Comparison of ENCODE assay signal across 14 cellular contexts in the genomic region with DNA sequence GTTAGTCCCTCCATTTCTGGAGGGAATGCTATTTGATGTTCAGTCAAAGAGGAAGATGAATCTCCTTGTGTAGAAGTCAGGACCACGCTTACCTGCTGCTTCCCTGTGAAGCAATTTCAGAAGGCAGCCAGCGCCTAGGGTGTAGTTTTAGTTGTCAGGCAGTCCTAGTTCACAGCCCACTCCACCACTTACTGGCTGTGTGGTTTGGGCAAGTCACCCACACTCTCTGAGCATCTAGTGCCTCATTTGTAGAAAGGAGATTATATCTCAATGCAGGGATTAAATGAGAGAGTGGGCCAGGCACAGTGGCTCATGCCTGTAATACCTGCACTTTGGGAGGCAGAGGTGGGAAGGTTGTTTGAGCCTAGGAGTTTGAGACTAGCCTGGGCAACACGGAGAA. TPM values are rescaled to one million over a fixed set of nuclear protein-coding genes. Genes with fewer than 3 reads are reported as not detected.
DNase-seq lines count a peak whose midpoint lies in the region; ATAC-seq, FAIRE-seq and TF ChIP-seq lines count a peak whose summit lies in the region.
"Not testable (repeated sequence)": the region's sequence is repeated elsewhere in the genome, so short reads cannot be mapped to it uniquely, and the experiment has no call there.
"Had no signal": no experiment of that assay in that cellular context is flagged by ENCODE, and none has a peak within 500 bp of the region (broad histone marks: within the 10 kb centered on the region; RNA-seq: fewer than 3 reads in every experiment).

No MANE protein-coding gene starts in this region.

- not testable (repeated sequence) for H3K4me3 ChIP-seq in BLaER1 treated with 17β-estradiol and CSF1 and Interleukin-3, amounts not matched to agents 10 nM and 100 nM; HEK293 (ENCODE audit: low read depth, low read length); IMR-90 (ENCODE audit: insufficient read depth, low read depth, low read length); GM12878

- H2BK20ac ChIP-seq in IMR-90 (ENCODE audit: low read depth, low read length), result not testable (repeated sequence)

- not testable (repeated sequence) for H3K9me3 Mint-ChIP-seq in activated T-cell treated with anti-CD3 and anti-CD28 coated beads, Interleukin-2, amount 50 U/mL, for 72 hours

- peak; percentile 31 for FAIRE-seq in GM18507 (lab: Jason Lieb, UNC)
- FAIRE-seq in GM12878 (lab: Jason Lieb, UNC), result peak; percentile 83

- peak overlapping the region; percentile 10 for H2BK5ac ChIP-seq in IMR-90 (ENCODE audit: low read depth, low read length, poor library complexity, severe bottlenecking)

- SMC1A ChIA-PET in GM12878 (lab: Charles Lee; ENCODE audit: uncharacterized antibody, unreplicated experiment), result interaction anchor here (1.2 kb wide), 1 partner anchor 30 kb away, joined by 5 read pairs; no protein-coding TSS in a partner anchor

- not testable (repeated sequence) for TF ChIP-seq EP300 in GM12878 (IDR thresholded peaks at IDR 0.05; ENCODE audit: borderline replicate concordance in 1 of 2, control insufficient read depth in 1 of 2, low read depth in 2 of 2, low read length in 2 of 2)

- peaks cover 75% of the 10 kb centered on the region for H3K27me3 Mint-ChIP-seq in activated T-cell treated with anti-CD3 and anti-CD28 coated beads, Interleukin-2, amount 50 U/mL, for 72 hours (ENCODE audit: low read depth)

- not testable (repeated sequence) for H3K14ac ChIP-seq in IMR-90 (replicated peaks; ENCODE audit: low read depth, low read length)

- not testable (repeated sequence) for H2AK5ac ChIP-seq in IMR-90 (ENCODE audit: low read depth, low read length)

- H3K4me1 Mint-ChIP-seq in activated T-cell treated with anti-CD3 and anti-CD28 coated beads, Interleukin-2, amount 50 U/mL, for 72 hours (ENCODE audit: low read depth), result peaks cover 50% of the 10 kb centered on the region

- CTCF ChIA-PET in HEK293 (lab: Yijun Ruan, JAX) (interaction anchor here (3.4 kb wide), 1 partner anchor 30 kb away, joined by 31 read pairs; no protein-coding TSS in a partner anchor), IMR-90 (lab: Yijun Ruan, JAX) (interaction anchor here (1.1 to 2.7 kb wide), 2 partner anchors 10 to 117 kb away, joined by 3 to 8 read pairs; partner anchors contain the start of gene MT1X), GM12878 (lab: Yijun Ruan, JAX) (interaction anchor here (1.1 to 2.6 kb wide), 2 partner anchors 30 to 69 kb away, joined by 6 to 28 read pairs; no protein-coding TSS in a partner anchor)

- not testable (repeated sequence) for H3K27ac Mint-ChIP-seq in activated T-cell treated with anti-CD3 and anti-CD28 coated beads, Interleukin-2, amount 50 U/mL, for 72 hours

- peak overlapping the region in 7 of 11 experiments; percentile 41 to 92 (median 85); a peak in 12 of 22 replicates for H3K4me2 ChIP-seq in BLaER1 treated with 17β-estradiol and CSF1 and Interleukin-3, amounts not matched to agents 10 nM and 100 nM
- not testable (repeated sequence) for H3K4me2 ChIP-seq in IMR-90 (ENCODE audit: low read depth, low read length); GM12878 (ENCODE audit: control insufficient read depth, insufficient read depth)

- peaks cover 82 to 97% (median 92%) of the 10 kb centered on the region in 11 experiments for H3K27me3 ChIP-seq in BLaER1 treated with 17β-estradiol and CSF1 and Interleukin-3, amounts not matched to agents 10 nM and 100 nM
- H3K27me3 ChIP-seq in IMR-90 (ENCODE audit: control insufficient read depth, insufficient read depth, low read length) (peaks cover 51% of the 10 kb centered on the region), GM12878 (replicated peaks in 1 of 2; ENCODE audit: control insufficient read depth in 2 of 2, insufficient read depth in 2 of 2, low read length in 1 of 2) (peaks cover 15 to 23% of the 10 kb centered on the region in 2 experiments)

- not testable (repeated sequence) for H2AK9ac ChIP-seq in IMR-90 (replicated peaks; ENCODE audit: low read depth, low read length, poor library complexity)

- dilution Hi-C loops in IMR-90 (cut with HindIII; ENCODE audit: low sequenced_read_pairs, unreplicated experiment), result not testable (repeated sequence)

- not testable (repeated sequence) for H3K23ac ChIP-seq in IMR-90 (ENCODE audit: low read depth, low read length)

- RAD21 ChIA-PET in GM12878 (lab: Charles Lee; ENCODE audit: unreplicated experiment), result interaction anchor here (2.5 kb wide), 1 partner anchor 30 kb away, joined by 11 read pairs; no protein-coding TSS in a partner anchor

- H2BK120ac ChIP-seq in IMR-90 (ENCODE audit: low read depth, low read length), result not testable (repeated sequence)

- in situ Hi-C loops in IMR-90 (cut with MboI; ENCODE audit: low sequenced_read_pairs); GM12878 (cut with MboI): not testable (repeated sequence)

- POLR2A ChIA-PET in HEK293 (lab: Yijun Ruan, JAX); IMR-90 (lab: Charles Lee; ENCODE audit: unreplicated experiment); GM12878 (lab: Charles Lee): not testable (repeated sequence)

- not testable (repeated sequence) for TF ChIP-seq POLR2A in IMR-90 (IDR thresholded peaks at IDR 0.05; ENCODE audit: low read depth, low read length); GM12878 (IDR thresholded peaks at IDR 0.05; ENCODE audit: low read depth, low read length)

- H3K9me3 ChIP-seq in BLaER1 treated with 17β-estradiol and CSF1 and Interleukin-3, amounts not matched to agents 10 nM and 100 nM (replicated peaks in 1 of 11); HEK293 (ENCODE audit: control insufficient read depth, insufficient read depth, low read depth, low read length); IMR-90 (ENCODE audit: control insufficient read depth, insufficient read depth, low read length); GM12878 (replicated peaks; ENCODE audit: control insufficient read depth, insufficient read depth, low read length): not testable (repeated sequence)

- not testable (repeated sequence) for H3K36me3 Mint-ChIP-seq in activated T-cell treated with anti-CD3 and anti-CD28 coated beads, Interleukin-2, amount 50 U/mL, for 72 hours (ENCODE audit: insufficient read depth in 2 of 2)

- H4K91ac ChIP-seq in IMR-90 (ENCODE audit: insufficient read depth, low read depth, low read length), result not testable (repeated sequence)

- intact Hi-C loops in IMR-90 (cut with micrococcal nuclease); GM12878 (cut with micrococcal nuclease; ENCODE audit: unreplicated experiment); posterior vena cava (cut with DNase I): not testable (repeated sequence)

- not testable (repeated sequence) for H3K79me2 ChIP-seq in GM12878 (ENCODE audit: control insufficient read depth, insufficient read depth, low read length)

- H3K4me3 Mint-ChIP-seq in activated T-cell treated with anti-CD3 and anti-CD28 coated beads, Interleukin-2, amount 50 U/mL, for 72 hours, result not testable (repeated sequence)

- not testable (repeated sequence) for TF ChIP-seq RAD21 in IMR-90 (IDR thresholded peaks at IDR 0.05; ENCODE audit: low read length); GM12878 (IDR thresholded peaks at IDR 0.05; ENCODE audit: insufficient read depth, low read depth, low read length)

- H4K8ac ChIP-seq in IMR-90 (ENCODE audit: low read depth in 2 of 2, low read length in 2 of 2), result not testable (repeated sequence)

- H3K4ac ChIP-seq in IMR-90 (ENCODE audit: low read depth, low read length), result 0 out of 2 replicates have a peak overlapping the region, but pooled peaks have one; percentile 9

- BruUV-seq in IMR-90 (replicated peaks; lab: Mats Ljungman, UMichigan); GM12878 (replicated peaks; lab: Mats Ljungman, UMichigan): not testable (repeated sequence)

- WGBS in IMR-90 (ENCODE audit: extremely low coverage in 2 of 2, insufficient read length in 1 of 2), 2 experiments, result no CpG with 5 or more reads among the region's 3 CpGs
- WGBS in GM12878 (ENCODE audit: insufficient coverage, insufficient replicate concordance, low lambda C conversion rate, missing lambda C conversion rate), result 28% methylated on average over 3 of the region's 3 CpGs

- not testable (repeated sequence) for H3K56ac ChIP-seq in IMR-90 (ENCODE audit: extremely low read depth, insufficient read depth, low read length)

- not testable (repeated sequence) for H2BK15ac ChIP-seq in IMR-90 (ENCODE audit: low read depth, low read length)

- DNase-seq in GM18507 (ENCODE audit: extremely low spot score, insufficient read length, low read depth); IMR-90; activated T-cell treated with anti-CD3 and anti-CD28 coated beads, Interleukin-2, amount 50 U/mL, for 72 hours; GM12878 (ENCODE audit: low read depth, low spot score): not testable (repeated sequence)
- DNase-seq in posterior vena cava (ENCODE audit: low spot score), result peak; percentile 12

- H3K9me1 ChIP-seq in IMR-90 (ENCODE audit: insufficient read depth, low read length), result not testable (repeated sequence)

- H3K36me3 ChIP-seq in BLaER1 treated with 17β-estradiol and CSF1 and Interleukin-3, amounts not matched to agents 10 nM and 100 nM; HEK293 (ENCODE audit: control insufficient read depth in 2 of 2, insufficient read depth in 1 of 2, low read length in 2 of 2); IMR-90 (ENCODE audit: control insufficient read depth, insufficient read depth, low read length); GM12878 (ENCODE audit: control insufficient read depth in 2 of 2, insufficient read depth in 2 of 2, low read length in 1 of 2): not testable (repeated sequence)

- not testable (repeated sequence) for H4K5ac ChIP-seq in IMR-90 (ENCODE audit: low read depth, low read length)

- TF ChIP-seq CTCF in HEK293 (tag by site-specific recombination; IDR thresholded peaks at IDR 0.05); IMR-90 (conservative IDR thresholded peaks at IDR 0.05; ENCODE audit: low read depth, low read length); GM12878 (IDR thresholded peaks at IDR 0.05 in 2 of 3, conservative IDR thresholded peaks at IDR 0.05 in 1 of 3; ENCODE audit: control insufficient read depth in 2 of 3, extremely low read depth in 1 of 3, insufficient read depth in 1 of 3, low read depth in 3 of 3, low read length in 3 of 3): not testable (repeated sequence)

- peaks cover 0 to 34% (median 9%) of the 10 kb centered on the region in 11 experiments; a peak in 11 of 22 replicates for H4K20me1 ChIP-seq in BLaER1 treated with 17β-estradiol and CSF1 and Interleukin-3, amounts not matched to agents 10 nM and 100 nM
- not testable (repeated sequence) for H4K20me1 ChIP-seq in IMR-90 (ENCODE audit: insufficient read depth, low read length); GM12878 (ENCODE audit: control insufficient read depth, insufficient read depth)

- not testable (repeated sequence) for H3K27ac ChIP-seq in BLaER1 treated with 17β-estradiol and CSF1 and Interleukin-3, amounts not matched to agents 10 nM and 100 nM; HEK293 (ENCODE audit: extremely low read depth, low read depth, low read length); IMR-90 (ENCODE audit: insufficient read depth, low read length); GM12878 (ENCODE audit: control insufficient read depth, insufficient read depth)

- H3K79me1 ChIP-seq in IMR-90 (ENCODE audit: low read depth in 1 of 2, low read length in 2 of 2), result not testable (repeated sequence)

- H3K18ac ChIP-seq in IMR-90 (ENCODE audit: low read depth, low read length), result not testable (repeated sequence)

- not testable (repeated sequence) for H3K9ac ChIP-seq in BLaER1 treated with 17β-estradiol and CSF1 and Interleukin-3, amounts not matched to agents 10 nM and 100 nM; IMR-90 (ENCODE audit: low read depth, low read length); GM12878 (ENCODE audit: control insufficient read depth, insufficient read depth, low read length)

- not testable (repeated sequence) for H2AFZ ChIP-seq in IMR-90 (replicated peaks; ENCODE audit: low read length, poor library complexity); GM12878 (ENCODE audit: control insufficient read depth, low read depth, low read length)

- H3K4me1 ChIP-seq in BLaER1 treated with 17β-estradiol and CSF1 and Interleukin-3, amounts not matched to agents 10 nM and 100 nM, result peaks cover 42 to 90% (median 69%) of the 10 kb centered on the region in 10 experiments
- not testable (repeated sequence) for H3K4me1 ChIP-seq in HEK293 (ENCODE audit: control insufficient read depth, insufficient read depth, low read length); GM12878 (ENCODE audit: control insufficient read depth, insufficient read depth, low read length)
- H3K4me1 ChIP-seq in IMR-90 (ENCODE audit: control insufficient read depth, insufficient read depth, low read length), result peaks cover 13% of the 10 kb centered on the region

- ATAC-seq in IMR-90 (ENCODE audit: low read depth); GM12878: not testable (repeated sequence)
- peak; percentile 24 to 41 for ATAC-seq in activated T-cell treated with anti-CD3 and anti-CD28 coated beads, Interleukin-2, amount 50 U/mL, for 72 hours (replicated peaks in 1 of 2)

RNA-seq across cellular contexts. Expression of gene MT1H, which starts 2.6 kb away (rescaled TPM):
- total RNA-seq in IMR-90 (2012; rRNA removed) (not detected in 2 replicates), GM12878 (2014; rRNA removed) (0.87 TPM in 1 of 2 replicates, not detected in the other), GM12878 (2014; rRNA removed; fragmentation: Illumina TruSeq; extraction: Trizol) (not detected in 2 replicates), GM12878 (2021) (1.3 and 1.8 TPM in 2 replicates), posterior vena cava (1 to 10 TPM in 1 of 2 donors, not detected in 1; 2.0 TPM)
- polyA plus RNA-seq in IMR-90 (2012; rRNA removed) (not detected in 2 replicates), GM12878 (2011; rRNA removed) (0.53 and 0.86 TPM in 2 replicates), GM12878 (2014; fragmentation: Illumina TruSeq; extraction: Trizol) (0.40 TPM in 1 of 2 replicates, not detected in the other), GM12878 (2014; fragmentation: Nextera tagmentation; extraction: Ambion mirVana) (1 to 10 TPM in 1 of 2 experiments, under 1 TPM in 1; 0.98 to 2.1 TPM), GM12878 (2014; rRNA removed) (0.99 and 2.6 TPM in 2 replicates), GM12878 (2016; fragmentation: Nextera tagmentation; extraction: Ambion mirVana) (1 to 10 TPM; 5.8 to 6.0 TPM)
- not detected in 2 replicates for polyA plus RNA-seq in IMR-90 (2012; cell fraction: cytosol; rRNA removed)
- not detected in 2 replicates for polyA plus RNA-seq in IMR-90 (2012; cell fraction: nucleus; rRNA removed; ENCODE audit: low replicate concordance)
- 10 to 100 TPM in 1 of 2 donors, 1 to 10 TPM in 1; 9.6 to 37.5 TPM for total RNA-seq in activated T-cell treated with anti-CD3 and anti-CD28 coated beads, Interleukin-2, amount 50 U/mL, for 72 hours
- total RNA-seq in GM12878 (2013; cell fraction: nucleolus; rRNA removed), result not detected in 2 replicates
- not detected for polyA plus RNA-seq in GM12878 (2011; ENCODE audit: low read depth)
- 1.7 and 7.1 TPM in 2 replicates for polyA plus RNA-seq in GM12878 (2011; cell fraction: cytosol; rRNA removed)
- 1.9 and 4.7 TPM in 2 replicates for polyA plus RNA-seq in GM12878 (2011; cell fraction: nucleus; rRNA removed)
- 1.1 and 1.3 TPM in 2 replicates for polyA plus RNA-seq in GM12878 (2012)
- 1.0 TPM in 1 of 2 replicates, not detected in the other for polyA minus RNA-seq in GM12878 (2011; rRNA and poly(A)+ RNA removed)
- polyA minus RNA-seq in GM12878 (2011; cell fraction: cytosol; rRNA and poly(A)+ RNA removed), result not detected in 2 replicates
- not detected in 2 replicates for polyA minus RNA-seq in GM12878 (2011; cell fraction: nucleus; rRNA and poly(A)+ RNA removed)
- total RNA-seq: Caco-2; Calu3; CD4-positive, alpha-beta T cell; CD8-positive, alpha-beta T cell had no signal
- polyA plus RNA-seq: AG04450 had no signal

RNA-seq across cellular contexts. Expression of gene MT1G, which starts 4.3 kb away (rescaled TPM):
- total RNA-seq in IMR-90 (2012; rRNA removed), result not detected in 2 replicates
- polyA plus RNA-seq in IMR-90 (2012; rRNA removed), result 0.48 and 0.56 TPM in 2 replicates
- polyA plus RNA-seq in IMR-90 (2012; cell fraction: cytosol; rRNA removed), result 0.62 TPM in 1 of 2 replicates, not detected in the other
- polyA plus RNA-seq in IMR-90 (2012; cell fraction: nucleus; rRNA removed; ENCODE audit: low replicate concordance), result not detected in 2 replicates
- total RNA-seq in activated T-cell treated with anti-CD3 and anti-CD28 coated beads, Interleukin-2, amount 50 U/mL, for 72 hours, result 10 to 100 TPM; 26.8 to 45.6 TPM
- total RNA-seq in GM12878 (2013; cell fraction: nucleolus; rRNA removed), result not detected in 2 replicates
- total RNA-seq in GM12878 (2014; rRNA removed), result 3.5 and 4.5 TPM in 2 replicates
- total RNA-seq in GM12878 (2014; rRNA removed; fragmentation: Illumina TruSeq; extraction: Trizol), result 1.2 TPM in 1 of 2 replicates, not detected in the other
- total RNA-seq in GM12878 (2021), result 3.0 and 4.2 TPM in 2 replicates
- polyA plus RNA-seq in GM12878 (2011; ENCODE audit: low read depth), result not detected
- polyA plus RNA-seq in GM12878 (2011; rRNA removed), result 2.7 and 2.8 TPM in 2 replicates
- polyA plus RNA-seq in GM12878 (2011; cell fraction: cytosol; rRNA removed), result 11.5 and 25.9 TPM in 2 replicates
- polyA plus RNA-seq in GM12878 (2011; cell fraction: nucleus; rRNA removed), result 8.0 and 8.9 TPM in 2 replicates
- 1.2 and 1.5 TPM in 2 replicates for polyA plus RNA-seq in GM12878 (2012)
- polyA plus RNA-seq in GM12878 (2014; fragmentation: Illumina TruSeq; extraction: Trizol), result 2.2 TPM in 1 of 2 replicates, not detected in the other
- 1 to 10 TPM; 8.7 to 9.1 TPM for polyA plus RNA-seq in GM12878 (2014; fragmentation: Nextera tagmentation; extraction: Ambion mirVana)
- 4.7 and 8.7 TPM in 2 replicates for polyA plus RNA-seq in GM12878 (2014; rRNA removed)
- polyA plus RNA-seq in GM12878 (2016; fragmentation: Nextera tagmentation; extraction: Ambion mirVana), result 1 to 10 TPM; 8.2 to 8.3 TPM
- 3.6 TPM in 2 replicates for polyA minus RNA-seq in GM12878 (2011; rRNA and poly(A)+ RNA removed)
- polyA minus RNA-seq in GM12878 (2011; cell fraction: cytosol; rRNA and poly(A)+ RNA removed), result not detected in 2 replicates
- 0.86 TPM in 1 of 2 replicates, not detected in the other for polyA minus RNA-seq in GM12878 (2011; cell fraction: nucleus; rRNA and poly(A)+ RNA removed)
- total RNA-seq in posterior vena cava, result 10 to 100 TPM; 14.0 to 26.7 TPM
- total RNA-seq: Caco-2; Calu3; CD4-positive, alpha-beta T cell; CD8-positive, alpha-beta T cell had no signal
- polyA plus RNA-seq: AG04450 had no signal

RNA-seq across cellular contexts. Expression of gene MT1X, which starts 10.1 kb away (rescaled TPM):
- 5.6 and 37.2 TPM in 2 replicates for total RNA-seq in IMR-90 (2012; rRNA removed)
- 117 and 170 TPM in 2 replicates for polyA plus RNA-seq in IMR-90 (2012; rRNA removed)
- 21.5 and 26.9 TPM in 2 replicates for polyA plus RNA-seq in IMR-90 (2012; cell fraction: cytosol; rRNA removed)
- 12.7 and 14.1 TPM in 2 replicates for polyA plus RNA-seq in IMR-90 (2012; cell fraction: nucleus; rRNA removed; ENCODE audit: low replicate concordance)
- 10 to 100 TPM; 39.4 to 39.8 TPM for total RNA-seq in activated T-cell treated with anti-CD3 and anti-CD28 coated beads, Interleukin-2, amount 50 U/mL, for 72 hours
- 1.7 and 3.1 TPM in 2 replicates for total RNA-seq in GM12878 (2013; cell fraction: nucleolus; rRNA removed)
- 9.6 and 14.4 TPM in 2 replicates for total RNA-seq in GM12878 (2014; rRNA removed)
- total RNA-seq in GM12878 (2014; rRNA removed; fragmentation: Illumina TruSeq; extraction: Trizol), result 9.9 and 10.0 TPM in 2 replicates
- total RNA-seq in GM12878 (2021), result 11.6 and 16.3 TPM in 2 replicates
- polyA plus RNA-seq in GM12878 (2011; ENCODE audit: low read depth), result 17.9 TPM
- 8.7 and 11.8 TPM in 2 replicates for polyA plus RNA-seq in GM12878 (2011; rRNA removed)
- polyA plus RNA-seq in GM12878 (2011; cell fraction: cytosol; rRNA removed), result 64.6 and 194 TPM in 2 replicates
- 19.6 and 34.8 TPM in 2 replicates for polyA plus RNA-seq in GM12878 (2011; cell fraction: nucleus; rRNA removed)
- polyA plus RNA-seq in GM12878 (2012), result 15.7 and 16.7 TPM in 2 replicates
- polyA plus RNA-seq in GM12878 (2014; fragmentation: Illumina TruSeq; extraction: Trizol), result 3.0 and 9.0 TPM in 2 replicates
- 10 to 100 TPM; 45.6 to 51.9 TPM for polyA plus RNA-seq in GM12878 (2014; fragmentation: Nextera tagmentation; extraction: Ambion mirVana)
- polyA plus RNA-seq in GM12878 (2014; rRNA removed), result 5.8 and 22.2 TPM in 2 replicates
- polyA plus RNA-seq in GM12878 (2016; fragmentation: Nextera tagmentation; extraction: Ambion mirVana), result 10 to 100 TPM; 59.9 to 65.6 TPM
- polyA minus RNA-seq in GM12878 (2011; rRNA and poly(A)+ RNA removed), result 28.0 and 66.9 TPM in 2 replicates
- polyA minus RNA-seq in GM12878 (2011; cell fraction: cytosol; rRNA and poly(A)+ RNA removed), result 19.1 and 22.5 TPM in 2 replicates
- polyA minus RNA-seq in GM12878 (2011; cell fraction: nucleus; rRNA and poly(A)+ RNA removed), result 11.5 and 18.5 TPM in 2 replicates
- total RNA-seq in posterior vena cava, result 100 to 1,000 TPM; 459 to 753 TPM

RNA-seq across cellular contexts. Expression of gene MT1F, which starts 14.4 kb away (rescaled TPM):
- total RNA-seq in IMR-90 (2012; rRNA removed) (not detected in 2 replicates), GM12878 (2014; rRNA removed) (0.27 and 1.5 TPM in 2 replicates), GM12878 (2014; rRNA removed; fragmentation: Illumina TruSeq; extraction: Trizol) (not detected in 2 replicates), GM12878 (2021) (0.40 and 1.1 TPM in 2 replicates), posterior vena cava (10 to 100 TPM in 1 of 2 donors, 1 to 10 TPM in 1; 9.1 to 10.6 TPM)
- polyA plus RNA-seq in IMR-90 (2012; rRNA removed) (0.56 and 1.1 TPM in 2 replicates), GM12878 (2011; rRNA removed) (1.8 and 2.4 TPM in 2 replicates), GM12878 (2014; fragmentation: Illumina TruSeq; extraction: Trizol) (0.28 TPM in 1 of 2 replicates, not detected in the other), GM12878 (2014; fragmentation: Nextera tagmentation; extraction: Ambion mirVana) (1 to 10 TPM in 1 of 2 experiments, under 1 TPM in 1; 0.57 to 1.1 TPM), GM12878 (2014; rRNA removed) (1.3 and 1.4 TPM in 2 replicates), GM12878 (2016; fragmentation: Nextera tagmentation; extraction: Ambion mirVana) (1 to 10 TPM; 1.1 to 2.5 TPM)
- 0.73 and 0.95 TPM in 2 replicates for polyA plus RNA-seq in IMR-90 (2012; cell fraction: cytosol; rRNA removed)
- 0.07 and 0.26 TPM in 2 replicates for polyA plus RNA-seq in IMR-90 (2012; cell fraction: nucleus; rRNA removed; ENCODE audit: low replicate concordance)
- 10 to 100 TPM; 39.1 to 48.4 TPM for total RNA-seq in activated T-cell treated with anti-CD3 and anti-CD28 coated beads, Interleukin-2, amount 50 U/mL, for 72 hours
- 0.54 TPM in 1 of 2 replicates, not detected in the other for total RNA-seq in GM12878 (2013; cell fraction: nucleolus; rRNA removed)
- polyA plus RNA-seq in GM12878 (2011; ENCODE audit: low read depth), result not detected
- polyA plus RNA-seq in GM12878 (2011; cell fraction: cytosol; rRNA removed), result 3.9 and 5.1 TPM in 2 replicates
- 2.2 and 2.6 TPM in 2 replicates for polyA plus RNA-seq in GM12878 (2011; cell fraction: nucleus; rRNA removed)
- polyA plus RNA-seq in GM12878 (2012), result 0.31 and 0.35 TPM in 2 replicates
- 2.0 and 2.5 TPM in 2 replicates for polyA minus RNA-seq in GM12878 (2011; rRNA and poly(A)+ RNA removed)
- not detected in 2 replicates for polyA minus RNA-seq in GM12878 (2011; cell fraction: cytosol; rRNA and poly(A)+ RNA removed)
- polyA minus RNA-seq in GM12878 (2011; cell fraction: nucleus; rRNA and poly(A)+ RNA removed), result 0.73 and 1.4 TPM in 2 replicates

RNA-seq across cellular contexts. Expression of gene MT1B, which starts 20.5 kb away (rescaled TPM):
- not detected in 2 replicates for total RNA-seq in IMR-90 (2012; rRNA removed)
- not detected in 2 replicates for polyA plus RNA-seq in IMR-90 (2012; rRNA removed)
- polyA plus RNA-seq in IMR-90 (2012; cell fraction: cytosol; rRNA removed), result not detected in 2 replicates
- not detected in 2 replicates for polyA plus RNA-seq in IMR-90 (2012; cell fraction: nucleus; rRNA removed; ENCODE audit: low replicate concordance)
- total RNA-seq in activated T-cell treated with anti-CD3 and anti-CD28 coated beads, Interleukin-2, amount 50 U/mL, for 72 hours, result not detected
- total RNA-seq in GM12878 (2013; cell fraction: nucleolus; rRNA removed), result not detected in 2 replicates
- total RNA-seq in GM12878 (2014; rRNA removed), result not detected in 2 replicates
- total RNA-seq in GM12878 (2014; rRNA removed; fragmentation: Illumina TruSeq; extraction: Trizol), result not detected in 2 replicates
- total RNA-seq in GM12878 (2021), result not detected in 2 replicates
- polyA plus RNA-seq in GM12878 (2011; ENCODE audit: low read depth), result not detected
- polyA plus RNA-seq in GM12878 (2011; rRNA removed), result not detected in 2 replicates
- not detected in 2 replicates for polyA plus RNA-seq in GM12878 (2011; cell fraction: cytosol; rRNA removed)
- polyA plus RNA-seq in GM12878 (2011; cell fraction: nucleus; rRNA removed), result not detected in 2 replicates
- not detected in 2 replicates for polyA plus RNA-seq in GM12878 (2012)
- polyA plus RNA-seq in GM12878 (2014; fragmentation: Illumina TruSeq; extraction: Trizol), result not detected in 2 replicates
- polyA plus RNA-seq in GM12878 (2014; fragmentation: Nextera tagmentation; extraction: Ambion mirVana), result not detected
- not detected in 2 replicates for polyA plus RNA-seq in GM12878 (2014; rRNA removed)
- not detected for polyA plus RNA-seq in GM12878 (2016; fragmentation: Nextera tagmentation; extraction: Ambion mirVana)
- not detected in 2 replicates for polyA minus RNA-seq in GM12878 (2011; rRNA and poly(A)+ RNA removed)
- polyA minus RNA-seq in GM12878 (2011; cell fraction: cytosol; rRNA and poly(A)+ RNA removed), result not detected in 2 replicates
- polyA minus RNA-seq in GM12878 (2011; cell fraction: nucleus; rRNA and poly(A)+ RNA removed), result not detected in 2 replicates
- total RNA-seq in posterior vena cava, result not detected
- total RNA-seq: A673; Caco-2; Calu3; CD4-positive, alpha-beta T cell; CD8-positive, alpha-beta T cell had no signal
- polyA plus RNA-seq: AG04450, CD14-positive monocyte had no signal

Comparison
In these comparisons a context has a peak if more than half of its experiments do, and no peak if none do; other contexts are left out.
1. RNA of gene MT1X, which starts 10.1 kb away (total RNA-seq): 459 to 753 TPM in posterior vena cava; 39.4 to 39.8 TPM in activated T-cell treated with anti-CD3 and anti-CD28 coated beads, Interleukin-2, amount 50 U/mL, for 72 hours, 1.7 to 16.3 TPM in GM12878 and 5.6 to 37.2 TPM in IMR-90; every median in the first group is over 10 times any median in the second.